Comparison of ENCODE assay signal across 1 cellular context in genomic region chr11:125086633-125087296, GRCh38.
TF ChIP-seq lines count a peak whose summit lies in the region.

No MANE protein-coding gene starts in this region.

TF ChIP-seq in HepG2, 621 proteins besides CTCF, POLR2A, EP300 and RAD21:
- TF ChIP-seq ZNF564 (CRISPR knock-in tag; IDR thresholded peaks at IDR 0.05) (no peak), ZBTB38 (CRISPR knock-in tag; IDR thresholded peaks at IDR 0.05) (0 out of 2 replicates have a peak, but pooled peaks have one; percentile 20), ZMYM4 (CRISPR knock-in tag; IDR thresholded peaks at IDR 0.05) (0 out of 2 replicates have a peak, but pooled peaks have one; percentile 7), THAP7 (CRISPR knock-in tag; IDR thresholded peaks at IDR 0.05) (no peak), NONO (IDR thresholded peaks at IDR 0.05) (no peak), NONO (CRISPR knock-in tag; conservative IDR thresholded peaks at IDR 0.05) (peak; percentile 44; the same call in 1 of the 2 replicates), ZNF687 (CRISPR knock-in tag; IDR thresholded peaks at IDR 0.05) (peak; percentile 40; the same call in 1 of the 2 replicates)
TF ChIP-seq in HepG2: peak in this region for 4.
